Comparison of ENCODE assay signal across 18 cellular contexts in the genomic region with DNA sequence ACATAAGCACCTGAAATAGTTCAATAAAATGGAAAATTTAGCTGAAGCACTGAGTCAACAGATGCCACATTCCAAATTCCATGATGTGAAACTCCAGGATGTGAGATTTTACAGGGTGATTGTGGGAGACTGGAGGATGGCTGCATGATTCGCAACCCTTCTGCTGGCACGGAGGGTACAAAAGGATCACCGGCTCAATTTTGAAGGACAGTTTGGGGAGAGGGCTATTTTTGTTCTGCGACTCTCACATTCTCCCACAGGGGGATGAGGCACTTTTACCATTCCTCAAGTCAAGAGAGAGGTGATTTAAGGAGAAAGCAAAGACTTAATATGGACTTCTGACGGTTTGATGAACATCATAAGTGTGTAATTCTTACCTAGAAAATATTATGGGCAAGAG.
"Had no signal": no experiment of that assay in that cellular context is flagged by ENCODE, and none has a peak within 500 bp of the region (broad histone marks: within the 10 kb centered on the region; RNA-seq: fewer than 3 reads in every experiment).

No MANE protein-coding gene starts in this region.

- H3K36me3 Mint-ChIP-seq: naive thymus-derived CD4-positive, alpha-beta T cell had no signal

- H3K4me3 ChIP-seq: esophagus squamous epithelium, gastroesophageal sphincter, left ventricle myocardium inferior, lower lobe of right lung had no signal

- H3K27ac ChIP-seq: esophagus squamous epithelium, gastroesophageal sphincter, left ventricle myocardium inferior, lower lobe of right lung, neutrophil had no signal

- H3K27me3 Mint-ChIP-seq: dendritic cell treated with granulocyte-macrophage colony-stimulating factor and Interleukin-4, amounts not matched to agents 40 ng/mL and 50 ng/mL, for 4 days had no signal

- H3K4me3 Mint-ChIP-seq: dendritic cell treated with granulocyte-macrophage colony-stimulating factor and Interleukin-4, amounts not matched to agents 40 ng/mL and 50 ng/mL, for 4 days; naive thymus-derived CD4-positive, alpha-beta T cell; nephron progenitor cell had no signal

- H3K27me3 ChIP-seq: esophagus squamous epithelium, gastroesophageal sphincter, neutrophil had no signal

- H3K9me3 Mint-ChIP-seq: dendritic cell treated with granulocyte-macrophage colony-stimulating factor and Interleukin-4, amounts not matched to agents 40 ng/mL and 50 ng/mL, for 4 days; naive thymus-derived CD4-positive, alpha-beta T cell; nephron progenitor cell had no signal

- H3K27ac Mint-ChIP-seq: dendritic cell treated with granulocyte-macrophage colony-stimulating factor and Interleukin-4, amounts not matched to agents 40 ng/mL and 50 ng/mL, for 4 days; naive thymus-derived CD4-positive, alpha-beta T cell; nephron progenitor cell had no signal

- H3K4me1 ChIP-seq: esophagus squamous epithelium, gastroesophageal sphincter, left ventricle myocardium inferior, lower lobe of right lung had no signal

- H3K9me3 ChIP-seq: esophagus squamous epithelium, gastroesophageal sphincter, left ventricle myocardium inferior, lower lobe of right lung, neutrophil had no signal

- H3K4me1 Mint-ChIP-seq: naive thymus-derived CD4-positive, alpha-beta T cell; nephron progenitor cell had no signal

- DNase-seq: esophagus squamous epithelium; foreskin fibroblast; glutamatergic neuron; kidney; left cardiac atrium; left ventricle myocardium inferior; lower lobe of right lung; naive thymus-derived CD4-positive, alpha-beta T cell; nephron progenitor cell; posterior cingulate gyrus; right cardiac atrium; small intestine; stimulated activated CD4-positive, alpha-beta T cell treated with anti-CD3 and anti-CD28 coated beads, Interleukin-2, amount 100 ng/mL, for 48 hours; stimulated activated naive CD4-positive, alpha-beta T cell treated with Interleukin-2 at 50 U/mL for 16 hours; trophoblast cell had no signal

- H3K36me3 ChIP-seq: esophagus squamous epithelium, gastroesophageal sphincter, left ventricle myocardium inferior, lower lobe of right lung, neutrophil had no signal
